Comparison of ENCODE assay signal across 8 cellular contexts in the genomic region with DNA sequence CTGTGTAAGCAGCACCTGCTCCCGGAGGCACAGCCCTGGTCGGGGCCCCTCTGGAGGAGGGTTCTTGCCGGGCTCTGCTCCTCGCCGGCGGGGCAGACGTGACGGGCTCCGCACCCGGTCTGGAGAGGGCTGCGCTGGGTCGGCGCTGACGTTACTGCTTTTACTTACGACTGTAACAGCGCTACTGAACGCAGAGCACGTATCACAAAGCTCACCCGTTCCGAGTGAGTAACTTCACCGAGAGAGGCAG. TPM values are rescaled to one million over a fixed set of nuclear protein-coding genes. Genes with fewer than 3 reads are reported as not detected.
DNase-seq lines count a peak whose midpoint lies in the region; ATAC-seq and TF ChIP-seq lines count a peak whose summit lies in the region.

No MANE protein-coding gene starts in this region.

- no peak for TF ChIP-seq POLR2A in esophagus muscularis mucosa (IDR thresholded peaks at IDR 0.05; ENCODE audit: low read depth)

- 1% methylated on average over 21 of the region's 21 CpGs for WGBS in esophagus muscularis mucosa

- intact Hi-C loops in CD4-positive, alpha-beta memory T cell (cut with micrococcal nuclease): loop anchor here (2.0 to 10.0 kb wide), 3 partner anchors 90 to 382 kb away; a partner anchor contains a TSS
- intact Hi-C loops in esophagus muscularis mucosa (cut with DNase I): loop anchor here (5.0 kb wide), 1 partner anchor 49 kb away; a partner anchor contains a TSS

- no peaks in the 10 kb centered on the region for H3K36me3 ChIP-seq in CD4-positive, alpha-beta memory T cell (ENCODE audit: insufficient read depth, low read length)
- H3K36me3 ChIP-seq in esophagus muscularis mucosa: peaks cover 0 to 13% (median 3%) of the 10 kb centered on the region in 4 donors

- peak overlapping the region; percentile 93 to 99 (median 97) for H3K4me3 Mint-ChIP-seq in CD4-positive, alpha-beta memory T cell

- H3K27me3 ChIP-seq in CD4-positive, alpha-beta memory T cell (ENCODE audit: insufficient read depth, low read length): no peaks in the 10 kb centered on the region
- peaks cover 0 to 9% (median 0%) of the 10 kb centered on the region in 4 donors for H3K27me3 ChIP-seq in esophagus muscularis mucosa

- no peaks in the 10 kb centered on the region for H3K27me3 Mint-ChIP-seq in CD4-positive, alpha-beta memory T cell

- peaks cover 12 to 44% (median 30%) of the 10 kb centered on the region in 4 donors for H3K4me1 Mint-ChIP-seq in CD4-positive, alpha-beta memory T cell

- H3K9me3 ChIP-seq in CD4-positive, alpha-beta memory T cell (ENCODE audit: control insufficient read depth in 1 of 2, low read length in 2 of 2): no peaks in the 10 kb centered on the region
- no peaks in the 10 kb centered on the region for H3K9me3 ChIP-seq in esophagus muscularis mucosa

- no peak for TF ChIP-seq CTCF in esophagus muscularis mucosa (IDR thresholded peaks at IDR 0.05)
- TF ChIP-seq CTCF in omental fat pad (IDR thresholded peaks at IDR 0.05): no peak

- H3K9me3 Mint-ChIP-seq in CD4-positive, alpha-beta memory T cell: peaks cover 0 to 2% (median 0%) of the 10 kb centered on the region in 8 donors

- H3K27ac Mint-ChIP-seq in CD4-positive, alpha-beta memory T cell: peak overlapping the region; percentile 91 to 99 (median 99)

- peak overlapping the region; percentile 69 to 89 for H3K4me3 ChIP-seq in CD4-positive, alpha-beta memory T cell (ENCODE audit: low read length in 2 of 2)
- H3K4me3 ChIP-seq in esophagus muscularis mucosa: peak overlapping the region; percentile 83 to 94 (median 88)

- H3K4me1 ChIP-seq in CD4-positive, alpha-beta memory T cell (ENCODE audit: insufficient read depth, low read length): peaks cover 27% of the 10 kb centered on the region
- peaks cover 36 to 69% (median 57%) of the 10 kb centered on the region in 4 donors for H3K4me1 ChIP-seq in esophagus muscularis mucosa

- peak; percentile 18 for ATAC-seq in GM21360 (IDR thresholded peaks at IDR 0.05; ENCODE audit: unreplicated experiment)
- peak; percentile 9 for ATAC-seq in omental fat pad (ENCODE audit: low FRiP score)

- no peak for TF ChIP-seq EP300 in esophagus muscularis mucosa (IDR thresholded peaks at IDR 0.05)

- H3K36me3 Mint-ChIP-seq in CD4-positive, alpha-beta memory T cell: peaks cover 0 to 12% of the 10 kb centered on the region in 2 donors

- peak overlapping the region; percentile 85 for H3K27ac ChIP-seq in CD4-positive, alpha-beta memory T cell (ENCODE audit: low read depth, low read length)
- H3K27ac ChIP-seq in esophagus muscularis mucosa (replicated peaks in 1 of 4): peak overlapping the region; percentile 93 to 98 (median 96)

- POLR2A ChIA-PET in CD4-positive, alpha-beta memory T cell (lab: Charles Lee; ENCODE audit: partially characterized antibody): interaction anchor here (1.0 to 2.7 kb wide), 8 partner anchors 9 to 61 kb away, joined by 3 to 18 read pairs (median 6); a partner anchor contains a TSS

- CTCF ChIA-PET in CD4-positive, alpha-beta memory T cell (lab: Charles Lee; ENCODE audit: partially characterized antibody): no interaction called here

- peak in 4 of 5 donors; percentile 71 to 86 (median 76) for DNase-seq in CD4-positive, alpha-beta memory T cell
- DNase-seq in LHCN-M2 (ENCODE audit: low read depth): peak; percentile 51
- peak; percentile 61 for DNase-seq in activated CD8-positive, alpha-beta memory T cell treated with anti-CD3 and anti-CD28 coated beads, Interleukin-2, amount 50 U/mL, for 4 hours
- DNase-seq in esophagus muscularis mucosa (ENCODE audit: extremely low spot score): no peak
- no peak for DNase-seq in omental fat pad (ENCODE audit: low spot score)
- no peak for DNase-seq in T1000 (lab: John Stamatoyannopoulos, UW)
- DNase-seq in Ammon's horn (ENCODE audit: low spot score): no peak

RNA-seq across cellular contexts. Expression of a gene that starts 1.3 kb away (rescaled TPM):
- 10 to 100 TPM; 22.0 to 25.6 TPM for total RNA-seq in CD4-positive, alpha-beta memory T cell
- 10 to 100 TPM in 1 of 2 donors, 1 to 10 TPM in 1; 6.8 to 17.7 TPM for polyA plus RNA-seq in CD4-positive, alpha-beta memory T cell
- 11.9 and 13.3 TPM in 2 replicates for total RNA-seq in LHCN-M2 (2014; rRNA removed)
- polyA plus RNA-seq in LHCN-M2 (2012): 9.6 TPM
- total RNA-seq in esophagus muscularis mucosa: 10 to 100 TPM; 20.8 to 25.3 (median 23.0) TPM
- total RNA-seq in omental fat pad: 10 to 100 TPM; 11.6 to 20.6 (median 14.8) TPM

RNA-seq across cellular contexts. Expression of a gene that starts 18.8 kb away (rescaled TPM):
- 10 to 100 TPM; 61.4 to 63.3 TPM for total RNA-seq in CD4-positive, alpha-beta memory T cell
- 10 to 100 TPM in 1 of 2 donors, 1 to 10 TPM in 1; 7.2 to 12.5 TPM for polyA plus RNA-seq in CD4-positive, alpha-beta memory T cell
- total RNA-seq in LHCN-M2 (2014; rRNA removed): 46.7 and 51.4 TPM in 2 replicates
- polyA plus RNA-seq in LHCN-M2 (2012): 20.0 TPM
- 10 to 100 TPM; 36.1 to 46.4 (median 40.7) TPM for total RNA-seq in esophagus muscularis mucosa
- total RNA-seq in omental fat pad: 10 to 100 TPM; 22.0 to 25.1 (median 23.8) TPM

RNA-seq across cellular contexts. Expression of a gene that starts 21.8 kb away (rescaled TPM):
- total RNA-seq in CD4-positive, alpha-beta memory T cell: 1 to 10 TPM; 2.4 to 3.2 TPM
- polyA plus RNA-seq in CD4-positive, alpha-beta memory T cell: 1 to 10 TPM; 2.1 to 2.7 TPM
- total RNA-seq in LHCN-M2 (2014; rRNA removed): 0.11 TPM in 1 of 2 replicates, not detected in the other
- polyA plus RNA-seq in LHCN-M2 (2012): not detected
- 1 to 10 TPM; 1.2 to 2.6 (median 1.9) TPM for total RNA-seq in esophagus muscularis mucosa
- total RNA-seq in omental fat pad: 1 to 10 TPM in 3 of 4 donors, under 1 TPM in 1; 0.24 to 5.5 (median 1.2) TPM

RNA-seq across cellular contexts. Expression of a gene that starts 28.4 kb away (rescaled TPM):
- not detected for total RNA-seq in CD4-positive, alpha-beta memory T cell
- not detected for polyA plus RNA-seq in CD4-positive, alpha-beta memory T cell
- total RNA-seq in LHCN-M2 (2014; rRNA removed) (0.06 TPM in 1 of 2 replicates, not detected in the other), esophagus muscularis mucosa (not detected), omental fat pad (under 1 TPM in 1 of 4 donors, not detected in 3; 0.19 TPM)
- 0.02 TPM for polyA plus RNA-seq in LHCN-M2 (2012)

RNA-seq across cellular contexts. Expression of a gene that starts 42.2 kb away (rescaled TPM):
- under 1 TPM; 0.67 to 0.86 TPM for total RNA-seq in CD4-positive, alpha-beta memory T cell
- polyA plus RNA-seq in CD4-positive, alpha-beta memory T cell: under 1 TPM in 1 of 2 donors, not detected in 1; 0.09 TPM
- total RNA-seq in LHCN-M2 (2014; rRNA removed): 0.06 TPM in 1 of 2 replicates, not detected in the other
- 0.13 TPM for polyA plus RNA-seq in LHCN-M2 (2012)
- total RNA-seq in esophagus muscularis mucosa: under 1 TPM; 0.33 to 0.80 (median 0.43) TPM
- under 1 TPM in 3 of 4 donors, not detected in 1; 0.19 to 0.63 (median 0.25) TPM for total RNA-seq in omental fat pad

Comparison
In these comparisons a context has a peak if more than half of its experiments do, and no peak if none do; other contexts are left out.
1. DNase-seq: peak in CD4-positive, alpha-beta memory T cell (4 of 5), LHCN-M2 (single experiment) and activated CD8-positive, alpha-beta memory T cell treated with anti-CD3 and anti-CD28 coated beads, Interleukin-2, amount 50 U/mL, for 4 hours (single experiment); none in esophagus muscularis mucosa (single experiment), omental fat pad (single experiment), T1000 (single experiment) and Ammon's horn (single experiment).